ENCODE assay signal across 27 cellular contexts in the genomic region with DNA sequence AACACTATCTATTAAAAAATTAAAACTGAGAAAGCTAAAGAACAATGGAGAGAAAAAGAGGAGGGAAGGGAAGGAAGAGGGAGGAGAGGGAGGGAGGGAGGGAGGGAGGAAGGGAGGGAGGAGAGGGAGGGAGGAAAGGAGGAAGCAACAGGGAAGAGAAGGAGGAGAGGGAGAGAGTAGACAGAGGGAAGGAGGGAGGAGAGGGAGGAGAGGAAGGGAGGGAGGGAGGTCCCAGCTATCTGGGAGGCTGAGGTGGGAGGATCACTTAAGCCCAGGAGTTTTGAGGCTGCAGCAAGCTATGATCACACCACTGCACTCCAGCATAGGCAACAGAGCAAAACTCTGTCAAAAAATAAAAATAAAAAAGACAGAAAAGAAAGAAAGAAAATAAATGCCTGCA. TPM values are rescaled to one million over a fixed set of nuclear protein-coding genes. Genes with fewer than 3 reads are reported as not detected.
DNase-seq lines count a peak whose midpoint lies in the region; ATAC-seq and TF ChIP-seq lines count a peak whose summit lies in the region.
"Had no signal": no experiment of that assay in that cellular context is flagged by ENCODE, and none has a peak within 500 bp of the region (broad histone marks: within the 10 kb centered on the region; RNA-seq: fewer than 3 reads in every experiment).

No MANE protein-coding gene starts in this region.

- CTCF ChIA-PET in activated naive CD4-positive, alpha-beta T cell treated with anti-CD3 and anti-CD28 coated beads for 36 hours (lab: Charles Lee) = interaction anchor here (0.6 to 1.4 kb wide), 5 partner anchors 9 to 158 kb away, joined by 3 to 5 read pairs (median 3); no protein-coding TSS in a partner anchor

- no peak overlapping the region for H2AFZ ChIP-seq in OCI-LY3 (ENCODE audit: low read depth, low read length)

- H3K27me3 ChIP-seq in OCI-LY3 (ENCODE audit: low read depth, low read length) (no peaks in the 10 kb centered on the region), HAP-1 (ENCODE audit: low read depth) (no peaks in the 10 kb centered on the region)
- H3K27me3 ChIP-seq: colonic mucosa, esophagus muscularis mucosa had no signal

- H3K27ac Mint-ChIP-seq in activated naive CD4-positive, alpha-beta T cell treated with anti-CD3 and anti-CD28 coated beads for 36 hours = peak overlapping the region; percentile 71
- H3K27ac Mint-ChIP-seq in dendritic cell treated with granulocyte-macrophage colony-stimulating factor and Interleukin-4, amounts not matched to agents 40 ng/mL and 50 ng/mL, for 4 days = peak overlapping the region; percentile 34
- H3K27ac Mint-ChIP-seq: H9, mesothelial cell of epicardium had no signal

- H3K9ac ChIP-seq in OCI-LY3 (ENCODE audit: low read length) = no peak overlapping the region

- no peaks in the 10 kb centered on the region for H3K36me3 ChIP-seq in OCI-LY3 (replicated peaks; ENCODE audit: low read depth, low read length)
- H3K36me3 ChIP-seq in HAP-1 (replicated peaks) = no peaks in the 10 kb centered on the region; the same call in none of the 2 replicates
- H3K36me3 ChIP-seq: colonic mucosa had no signal

- no peaks in the 10 kb centered on the region for H3K27me3 Mint-ChIP-seq in activated naive CD4-positive, alpha-beta T cell treated with anti-CD3 and anti-CD28 coated beads for 36 hours (ENCODE audit: low read depth)
- H3K27me3 Mint-ChIP-seq in dendritic cell treated with granulocyte-macrophage colony-stimulating factor and Interleukin-4, amounts not matched to agents 40 ng/mL and 50 ng/mL, for 4 days = no peaks in the 10 kb centered on the region
- H3K27me3 Mint-ChIP-seq: CD4-positive, alpha-beta memory T cell; naive thymus-derived CD8-positive, alpha-beta T cell had no signal

- no peak overlapping the region for H3K4me3 ChIP-seq in OCI-LY3 (ENCODE audit: low read length)
- H3K4me3 ChIP-seq in HAP-1 = no peak overlapping the region
- H3K4me3 ChIP-seq: colonic mucosa, esophagus muscularis mucosa, left ventricle myocardium inferior had no signal

- H3K4me3 Mint-ChIP-seq in activated naive CD4-positive, alpha-beta T cell treated with anti-CD3 and anti-CD28 coated beads for 36 hours = no peak overlapping the region
- H3K4me3 Mint-ChIP-seq in dendritic cell treated with granulocyte-macrophage colony-stimulating factor and Interleukin-4, amounts not matched to agents 40 ng/mL and 50 ng/mL, for 4 days = no peak overlapping the region
- H3K4me3 Mint-ChIP-seq: mesothelial cell of epicardium had no signal

- H3K27ac ChIP-seq in OCI-LY3 (ENCODE audit: low read length) = no peak overlapping the region
- H3K27ac ChIP-seq: colonic mucosa had no signal

- no peak for TF ChIP-seq CTCF in OCI-LY3 (IDR thresholded peaks at IDR 0.05; ENCODE audit: low read depth, low read length)

- H3K79me2 ChIP-seq in OCI-LY3 (ENCODE audit: low read length) = peaks cover 8% of the 10 kb centered on the region

- no peaks in the 10 kb centered on the region for H4K20me1 ChIP-seq in OCI-LY3 (ENCODE audit: insufficient read depth, low read length)

- intact Hi-C loops in activated naive CD4-positive, alpha-beta T cell treated with anti-CD3 and anti-CD28 coated beads for 36 hours (cut with micrococcal nuclease) = no loop called here
- intact Hi-C loops in dendritic cell treated with granulocyte-macrophage colony-stimulating factor and Interleukin-4, amounts not matched to agents 40 ng/mL and 50 ng/mL, for 4 days (cut with micrococcal nuclease) = no loop called here

- peak overlapping the region; percentile 22; the same call in 1 of the 2 replicates for H3K4me2 ChIP-seq in OCI-LY3 (ENCODE audit: low read length)

- H3K36me3 Mint-ChIP-seq in activated naive CD4-positive, alpha-beta T cell treated with anti-CD3 and anti-CD28 coated beads for 36 hours (ENCODE audit: low read depth) = peaks cover 2% of the 10 kb centered on the region
- H3K36me3 Mint-ChIP-seq in dendritic cell treated with granulocyte-macrophage colony-stimulating factor and Interleukin-4, amounts not matched to agents 40 ng/mL and 50 ng/mL, for 4 days (ENCODE audit: low read depth) = peaks cover 63% of the 10 kb centered on the region
- H3K36me3 Mint-ChIP-seq: mesothelial cell of epicardium had no signal

- no peak for ATAC-seq in stimulated activated naive CD8-positive, alpha-beta T cell treated with anti-CD3 and anti-CD28 coated beads, Interleukin-15, Interleukin-2, amounts not matched to agents 100 U/mL and 50 U/mL, for 24 hours
- ATAC-seq in GM21737 (IDR thresholded peaks at IDR 0.05; ENCODE audit: unreplicated experiment) = no peak
- ATAC-seq: naive thymus-derived CD8-positive, alpha-beta T cell had no signal

- in situ Hi-C loops in HAP-1 (cut with MboI; ENCODE audit: low sequenced_read_pairs) = no loop called here

- H3K4me1 ChIP-seq in OCI-LY3 (ENCODE audit: low read length) = peaks cover 37% of the 10 kb centered on the region
- H3K4me1 ChIP-seq in HAP-1 = no peaks in the 10 kb centered on the region; the same call in 1 of the 2 replicates

- H3K4me1 Mint-ChIP-seq in activated naive CD4-positive, alpha-beta T cell treated with anti-CD3 and anti-CD28 coated beads for 36 hours (ENCODE audit: low read depth) = peaks cover 92% of the 10 kb centered on the region
- H3K4me1 Mint-ChIP-seq in dendritic cell treated with granulocyte-macrophage colony-stimulating factor and Interleukin-4, amounts not matched to agents 40 ng/mL and 50 ng/mL, for 4 days (ENCODE audit: low read depth) = peaks cover 64% of the 10 kb centered on the region

- DNase-seq in activated naive CD4-positive, alpha-beta T cell treated with anti-CD3 and anti-CD28 coated beads for 36 hours = no peak
- DNase-seq in activated naive CD4-positive, alpha-beta T cell treated with anti-CD3 and anti-CD28 coated beads, Interleukin-2, amount 50 U/mL, for 16 hours = no peak
- DNase-seq in stimulated activated naive CD8-positive, alpha-beta T cell treated with anti-CD3 and anti-CD28 coated beads, Interleukin-15, Interleukin-2, amounts not matched to agents 100 U/mL and 50 U/mL, for 24 hours = peak; percentile 7
- no peak for DNase-seq in HAP-1 (ENCODE audit: low spot score in 2 of 2)
- DNase-seq in hypothalamus (lab: John Stamatoyannopoulos, UW) = no peak
- DNase-seq: activated CD4-positive, CD25-positive, alpha-beta regulatory T cell; activated gamma-delta T cell; anterior cingulate cortex; CD4-positive, alpha-beta memory T cell; colonic mucosa; DMS 273 treated with DMSO at 0.1 percent for 48 hours; H9; left ventricle myocardium inferior; naive thymus-derived CD8-positive, alpha-beta T cell; NCI-H1092 treated with DMSO at 0.1 percent for 48 hours; NCI-H187 treated with DMSO at 0.1 percent for 48 hours; NCI-H526 treated with DMSO at 0.1 percent for 48 hours; right cardiac atrium; T1000; trophoblast cell had no signal

- no peaks in the 10 kb centered on the region for H3K9me3 Mint-ChIP-seq in activated naive CD4-positive, alpha-beta T cell treated with anti-CD3 and anti-CD28 coated beads for 36 hours
- no peaks in the 10 kb centered on the region for H3K9me3 Mint-ChIP-seq in dendritic cell treated with granulocyte-macrophage colony-stimulating factor and Interleukin-4, amounts not matched to agents 40 ng/mL and 50 ng/mL, for 4 days
- H3K9me3 Mint-ChIP-seq: CD4-positive, alpha-beta memory T cell; H9; mesothelial cell of epicardium; naive thymus-derived CD8-positive, alpha-beta T cell had no signal

- H3K9me3 ChIP-seq in OCI-LY3 (ENCODE audit: insufficient read depth, low read length) = no peaks in the 10 kb centered on the region
- H3K9me3 ChIP-seq in HAP-1 = no peaks in the 10 kb centered on the region
- H3K9me3 ChIP-seq: colonic mucosa, esophagus muscularis mucosa, left ventricle myocardium inferior had no signal

RNA-seq across cellular contexts. Expression of a gene that starts 16.5 kb away (rescaled TPM):
- total RNA-seq in activated naive CD4-positive, alpha-beta T cell treated with anti-CD3 and anti-CD28 coated beads for 36 hours = 10 to 100 TPM; 34.8 to 37.5 TPM

RNA-seq across cellular contexts. Expression of a gene that starts 44.6 kb away (rescaled TPM):
- not detected for total RNA-seq in activated naive CD4-positive, alpha-beta T cell treated with anti-CD3 and anti-CD28 coated beads for 36 hours
- total RNA-seq: activated CD8-positive, alpha-beta memory T cell treated with anti-CD3 and anti-CD28 coated beads for 36 hours; CD4-positive, alpha-beta memory T cell; colonic mucosa; esophagus muscularis mucosa; H9; mesothelial cell of epicardium; naive thymus-derived CD8-positive, alpha-beta T cell had no signal

RNA-seq across cellular contexts. Expression of a gene that starts 58.4 kb away (rescaled TPM):
- not detected for total RNA-seq in activated naive CD4-positive, alpha-beta T cell treated with anti-CD3 and anti-CD28 coated beads for 36 hours
- total RNA-seq: activated CD8-positive, alpha-beta memory T cell treated with anti-CD3 and anti-CD28 coated beads for 36 hours; CD4-positive, alpha-beta memory T cell; frontal cortex; H9; naive thymus-derived CD8-positive, alpha-beta T cell had no signal
